In genomic region chr2:176063958-176064357, GRCh38 we compare ENCODE assay signal across 18 cellular contexts. TPM values are rescaled to one million over a fixed set of nuclear protein-coding genes. Genes with fewer than 3 reads are reported as not detected.
DNase-seq lines count a peak whose midpoint lies in the region; ATAC-seq and TF ChIP-seq lines count a peak whose summit lies in the region.
"Had no signal": no experiment of that assay in that cellular context is flagged by ENCODE, and none has a peak within 500 bp of the region (broad histone marks: within the 10 kb centered on the region; RNA-seq: fewer than 3 reads in every experiment).

No MANE protein-coding gene starts in this region.

- H3K9me3 ChIP-seq in OCI-LY7 (ENCODE audit: low read length), result no peaks in the 10 kb centered on the region
- H3K9me3 ChIP-seq: gastrocnemius medialis, lower lobe of right lung, upper lobe of right lung had no signal

- no peaks in the 10 kb centered on the region for H3K36me3 ChIP-seq in OCI-LY7 (ENCODE audit: insufficient read depth, low read length)
- H3K36me3 ChIP-seq: gastrocnemius medialis, lower lobe of right lung, upper lobe of right lung had no signal

- peak; percentile 61 for ATAC-seq in activated CD4-positive, alpha-beta T cell treated with anti-CD3 and anti-CD28 coated beads for 36 hours
- ATAC-seq in HG03442 (IDR thresholded peaks at IDR 0.05; ENCODE audit: unreplicated experiment), result peak; percentile 64
- peak; percentile 81 for ATAC-seq in stimulated activated effector memory CD8-positive, alpha-beta T cell treated with anti-CD3 and anti-CD28 coated beads, Interleukin-12 subunit alpha, Interleukin-12 subunit beta, amount 100 ng/mL, for 72 hours
- ATAC-seq: activated CD8-positive, alpha-beta T cell treated with anti-CD3 and anti-CD28 coated beads, Interleukin-2, amount 10 ng/mL, durations not matched to agents 7 days and 5 days; gastrocnemius medialis; lower lobe of right lung; upper lobe of right lung had no signal

- no peak overlapping the region for H3K4me2 ChIP-seq in OCI-LY7 (ENCODE audit: low read length)
- H3K4me2 ChIP-seq: smooth muscle cell had no signal

- no peak overlapping the region for H3K27ac ChIP-seq in OCI-LY7 (ENCODE audit: low read depth, low read length, poor library complexity, severe bottlenecking)
- H3K27ac ChIP-seq: gastrocnemius medialis, lower lobe of right lung, upper lobe of right lung had no signal

- no peak overlapping the region for H2AFZ ChIP-seq in OCI-LY7 (ENCODE audit: low read length)

- H3K27ac Mint-ChIP-seq in activated CD4-positive, alpha-beta T cell treated with anti-CD3 and anti-CD28 coated beads for 36 hours, result no peak overlapping the region
- no peak overlapping the region for H3K27ac Mint-ChIP-seq in stimulated activated effector memory CD8-positive, alpha-beta T cell treated with anti-CD3 and anti-CD28 coated beads, Interleukin-12 subunit alpha, Interleukin-12 subunit beta, amount 100 ng/mL, for 72 hours
- H3K27ac Mint-ChIP-seq: activated CD8-positive, alpha-beta T cell treated with anti-CD3 and anti-CD28 coated beads, Interleukin-2, amount 10 ng/mL, durations not matched to agents 7 days and 5 days had no signal

- no peaks in the 10 kb centered on the region for H3K9me2 ChIP-seq in OCI-LY7 (ENCODE audit: insufficient read depth, low read length)

- BruUV-seq in OCI-LY7 (replicated peaks; lab: Mats Ljungman, UMichigan), result no TSS peak

- TF ChIP-seq CTCF in OCI-LY7 (conservative IDR thresholded peaks at IDR 0.05; ENCODE audit: low read length), result no peak

- H3K4me3 Mint-ChIP-seq in activated CD4-positive, alpha-beta T cell treated with anti-CD3 and anti-CD28 coated beads for 36 hours, result no peak overlapping the region
- no peak overlapping the region for H3K4me3 Mint-ChIP-seq in stimulated activated effector memory CD8-positive, alpha-beta T cell treated with anti-CD3 and anti-CD28 coated beads, Interleukin-12 subunit alpha, Interleukin-12 subunit beta, amount 100 ng/mL, for 72 hours
- H3K4me3 Mint-ChIP-seq: activated CD8-positive, alpha-beta T cell treated with anti-CD3 and anti-CD28 coated beads, Interleukin-2, amount 10 ng/mL, durations not matched to agents 7 days and 5 days had no signal

- peaks cover 59% of the 10 kb centered on the region for H3K27me3 Mint-ChIP-seq in activated CD4-positive, alpha-beta T cell treated with anti-CD3 and anti-CD28 coated beads for 36 hours

- intact Hi-C loops in activated CD4-positive, alpha-beta T cell treated with anti-CD3 and anti-CD28 coated beads for 36 hours (cut with DNase I, micrococcal nuclease), result no loop called here
- intact Hi-C loops in OCI-LY7 (cut with micrococcal nuclease; ENCODE audit: unreplicated experiment), result no loop called here

- no peak for DNase-seq in activated CD4-positive, alpha-beta T cell treated with anti-CD3 and anti-CD28 coated beads for 36 hours
- DNase-seq in activated CD4-positive, alpha-beta T cell treated with anti-CD3 and anti-CD28 coated beads, Interleukin-2, amount 50 U/mL, for 1 hour, result no peak
- DNase-seq in NCI-H526 (lab: John Stamatoyannopoulos, UW) (peak; percentile 91 to 94), GOT3 (lab: John Stamatoyannopoulos, UW) (no peak), OCI-LY7 (ENCODE audit: low spot score) (no peak), dedifferentiated amniotic fluid mesenchymal stem cell (ENCODE audit: extremely low spot score) (no peak)
- no peak for DNase-seq in stimulated activated effector memory CD8-positive, alpha-beta T cell treated with anti-CD3 and anti-CD28 coated beads, Interleukin-12 subunit alpha, Interleukin-12 subunit beta, amount 100 ng/mL, for 72 hours (ENCODE audit: low spot score in 2 of 2)
- DNase-seq: activated CD8-positive, alpha-beta T cell treated with anti-CD3 and anti-CD28 coated beads, Interleukin-2, amount 10 ng/mL, durations not matched to agents 7 days and 5 days; activated gamma-delta T cell; gastrocnemius medialis; lower lobe of right lung; NCI-H226; posterior cingulate gyrus; stimulated activated naive CD4-positive, alpha-beta T cell treated with Interleukin-2 at 50 U/mL for 16 hours; upper lobe of right lung had no signal

- no peak overlapping the region for H3K4me3 ChIP-seq in OCI-LY7 (ENCODE audit: low read depth, low read length, poor library complexity, severe bottlenecking)
- H3K4me3 ChIP-seq: gastrocnemius medialis, lower lobe of right lung, smooth muscle cell, upper lobe of right lung had no signal

- H4K20me1 ChIP-seq in OCI-LY7 (ENCODE audit: insufficient read depth, low read length), result no peaks in the 10 kb centered on the region

- no peaks in the 10 kb centered on the region for H3K79me2 ChIP-seq in OCI-LY7 (ENCODE audit: insufficient read depth, low read depth, low read length)

- no peaks in the 10 kb centered on the region for H3K9me3 Mint-ChIP-seq in activated CD4-positive, alpha-beta T cell treated with anti-CD3 and anti-CD28 coated beads for 36 hours (ENCODE audit: low read depth)
- H3K9me3 Mint-ChIP-seq in stimulated activated effector memory CD8-positive, alpha-beta T cell treated with anti-CD3 and anti-CD28 coated beads, Interleukin-12 subunit alpha, Interleukin-12 subunit beta, amount 100 ng/mL, for 72 hours, result no peaks in the 10 kb centered on the region

- H3K4me1 Mint-ChIP-seq in activated CD4-positive, alpha-beta T cell treated with anti-CD3 and anti-CD28 coated beads for 36 hours, result peaks cover 9% of the 10 kb centered on the region
- H3K4me1 Mint-ChIP-seq in stimulated activated effector memory CD8-positive, alpha-beta T cell treated with anti-CD3 and anti-CD28 coated beads, Interleukin-12 subunit alpha, Interleukin-12 subunit beta, amount 100 ng/mL, for 72 hours, result peaks cover 13% of the 10 kb centered on the region

- H3K4me1 ChIP-seq in OCI-LY7 (ENCODE audit: insufficient read depth, low read length, poor library complexity, severe bottlenecking), result no peaks in the 10 kb centered on the region

- POLR2A ChIA-PET in activated CD4-positive, alpha-beta T cell treated with anti-CD3 and anti-CD28 coated beads for 36 hours (lab: Charles Lee), result no interaction called here
- POLR2A ChIA-PET in OCI-LY7 (lab: Charles Lee), result no interaction called here

- no peaks in the 10 kb centered on the region for H3K36me3 Mint-ChIP-seq in activated CD4-positive, alpha-beta T cell treated with anti-CD3 and anti-CD28 coated beads for 36 hours (ENCODE audit: low read depth)
- H3K36me3 Mint-ChIP-seq in stimulated activated effector memory CD8-positive, alpha-beta T cell treated with anti-CD3 and anti-CD28 coated beads, Interleukin-12 subunit alpha, Interleukin-12 subunit beta, amount 100 ng/mL, for 72 hours, result no peaks in the 10 kb centered on the region

- CTCF ChIA-PET in activated CD4-positive, alpha-beta T cell treated with anti-CD3 and anti-CD28 coated beads for 36 hours (lab: Charles Lee), result interaction anchor here (0.6 to 1.0 kb wide), 2 partner anchors 12 to 34 kb away, joined by 3 to 4 read pairs; no protein-coding TSS in a partner anchor
- CTCF ChIA-PET in OCI-LY7 (lab: Charles Lee; ENCODE audit: unreplicated experiment), result no interaction called here

RNA-seq across cellular contexts. Expression of gene EVX2, which starts 19.8 kb away (rescaled TPM):
- not detected for total RNA-seq in activated CD4-positive, alpha-beta T cell treated with anti-CD3 and anti-CD28 coated beads for 36 hours
- total RNA-seq in OCI-LY7 (2014; rRNA removed; shearing (Covaris generic)), result not detected in 2 replicates
- not detected in 2 replicates for total RNA-seq in OCI-LY7 (2022)
- total RNA-seq: activated CD8-positive, alpha-beta T cell treated with anti-CD3 and anti-CD28 coated beads, Interleukin-2, amount 10 ng/mL, durations not matched to agents 7 days and 5 days; endothelial cell of umbilical vein; gastrocnemius medialis; lower lobe of right lung; upper lobe of right lung had no signal

RNA-seq across cellular contexts. Expression of gene HOXD13, which starts 28.6 kb away (rescaled TPM):
- total RNA-seq in activated CD4-positive, alpha-beta T cell treated with anti-CD3 and anti-CD28 coated beads for 36 hours, result not detected
- not detected in 2 replicates for total RNA-seq in OCI-LY7 (2014; rRNA removed; shearing (Covaris generic))
- not detected in 2 replicates for total RNA-seq in OCI-LY7 (2022)
- total RNA-seq: activated CD8-positive, alpha-beta T cell treated with anti-CD3 and anti-CD28 coated beads, Interleukin-2, amount 10 ng/mL, durations not matched to agents 7 days and 5 days; endothelial cell of umbilical vein; gastrocnemius medialis; lower lobe of right lung; upper lobe of right lung had no signal

RNA-seq across cellular contexts. Expression of gene HOXD12, which starts 35.6 kb away (rescaled TPM):
- not detected for total RNA-seq in activated CD4-positive, alpha-beta T cell treated with anti-CD3 and anti-CD28 coated beads for 36 hours
- total RNA-seq in OCI-LY7 (2014; rRNA removed; shearing (Covaris generic)), result not detected in 2 replicates
- 0.25 TPM in 1 of 2 replicates, not detected in the other for total RNA-seq in OCI-LY7 (2022)
- total RNA-seq: activated CD8-positive, alpha-beta T cell treated with anti-CD3 and anti-CD28 coated beads, Interleukin-2, amount 10 ng/mL, durations not matched to agents 7 days and 5 days; endothelial cell of umbilical vein; gastrocnemius medialis; lower lobe of right lung; smooth muscle cell; upper lobe of right lung had no signal

RNA-seq across cellular contexts. Expression of gene HOXD11, which starts 43.1 kb away (rescaled TPM):
- total RNA-seq in activated CD4-positive, alpha-beta T cell treated with anti-CD3 and anti-CD28 coated beads for 36 hours, result not detected
- total RNA-seq in OCI-LY7 (2014; rRNA removed; shearing (Covaris generic)), result not detected in 2 replicates
- total RNA-seq in OCI-LY7 (2022), result not detected in 2 replicates
- total RNA-seq: activated CD8-positive, alpha-beta T cell treated with anti-CD3 and anti-CD28 coated beads, Interleukin-2, amount 10 ng/mL, durations not matched to agents 7 days and 5 days; endothelial cell of umbilical vein; lower lobe of right lung; upper lobe of right lung had no signal

RNA-seq across cellular contexts. Expression of gene HOXD10, which starts 52.6 kb away (rescaled TPM):
- total RNA-seq in activated CD4-positive, alpha-beta T cell treated with anti-CD3 and anti-CD28 coated beads for 36 hours, result not detected
- not detected in 2 replicates for total RNA-seq in OCI-LY7 (2014; rRNA removed; shearing (Covaris generic))
- total RNA-seq in OCI-LY7 (2022), result not detected in 2 replicates
- total RNA-seq: activated CD8-positive, alpha-beta T cell treated with anti-CD3 and anti-CD28 coated beads, Interleukin-2, amount 10 ng/mL, durations not matched to agents 7 days and 5 days; endothelial cell of umbilical vein; lower lobe of right lung had no signal

Comparison
In these comparisons a context has a peak if more than half of its experiments do, and no peak if none do; other contexts are left out.
1. DNase-seq: peak in NCI-H526 (2 of 2); none in activated CD4-positive, alpha-beta T cell treated with anti-CD3 and anti-CD28 coated beads for 36 hours (single experiment), activated CD4-positive, alpha-beta T cell treated with anti-CD3 and anti-CD28 coated beads, Interleukin-2, amount 50 U/mL, for 1 hour (single experiment), stimulated activated effector memory CD8-positive, alpha-beta T cell treated with anti-CD3 and anti-CD28 coated beads, Interleukin-12 subunit alpha, Interleukin-12 subunit beta, amount 100 ng/mL, for 72 hours (0 of 2), GOT3 (single experiment), OCI-LY7 (single experiment) and dedifferentiated amniotic fluid mesenchymal stem cell (single experiment).
2. Peak in every context shown above with its lines, with median percentiles within 50 percentile points of each other: ATAC-seq.